Comparison of ENCODE assay signal across 9 cellular contexts in the genomic region with DNA sequence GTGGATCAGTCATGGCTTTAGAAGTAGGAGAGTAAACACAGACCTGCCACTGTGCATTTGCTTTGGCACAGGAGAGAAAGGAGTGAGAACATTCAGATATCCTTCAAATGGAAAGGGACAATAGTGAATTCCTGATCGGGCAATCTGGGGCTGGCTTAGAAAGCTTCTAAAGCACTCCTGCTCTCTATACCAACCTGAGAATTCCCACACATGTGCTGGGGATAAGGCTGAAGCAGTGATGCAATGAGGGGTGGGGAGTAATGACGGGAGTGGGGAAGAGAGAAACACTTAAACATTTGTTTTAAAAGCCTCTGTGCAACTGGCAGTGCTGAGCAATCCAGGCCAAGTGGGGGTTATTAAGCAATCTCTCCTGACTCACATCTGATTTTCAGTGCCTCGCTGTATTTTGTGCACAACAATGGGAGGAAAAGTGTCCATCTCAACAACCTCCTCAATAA.
DNase-seq lines count a peak whose midpoint lies in the region; ATAC-seq, FAIRE-seq and TF ChIP-seq lines count a peak whose summit lies in the region.
"Had no signal": no experiment of that assay in that cellular context is flagged by ENCODE, and none has a peak within 500 bp of the region (broad histone marks: within the 10 kb centered on the region; RNA-seq: fewer than 3 reads in every experiment).

No MANE protein-coding gene starts in this region.

- H3K4me2 ChIP-seq in keratinocyte (ENCODE audit: control insufficient read depth, extremely low read depth, insufficient read depth, low read depth, low read length), result peak overlapping the region; percentile 59

- H3K9me3 Mint-ChIP-seq in MCF 10A (ENCODE audit: unreplicated experiment), result no peaks in the 10 kb centered on the region

- TF ChIP-seq CTCF in MCF 10A (IDR thresholded peaks at IDR 0.05; ENCODE audit: unreplicated experiment) (no peak), breast epithelium (IDR thresholded peaks at IDR 0.05) (no peak), astrocyte of the spinal cord (IDR thresholded peaks at IDR 0.05; ENCODE audit: low read depth, low read length) (no peak), keratinocyte (optimal IDR thresholded peaks at IDR 0.05 in 1 of 3, IDR thresholded peaks at IDR 0.05 in 1 of 3, conservative IDR thresholded peaks at IDR 0.05 in 1 of 3; ENCODE audit: extremely low read depth in 1 of 3, insufficient read depth in 2 of 3, low read length in 3 of 3) (no peak), upper lobe of right lung (IDR thresholded peaks at IDR 0.05) (no peak)

- POLR2A ChIA-PET in MCF 10A (lab: Yijun Ruan, JAX), result interaction anchor here (0.5 to 7.5 kb wide), 13 partner anchors 8 to 363 kb away, joined by 3 to 212 read pairs (median 3); a partner anchor contains a TSS

- H4K20me1 ChIP-seq in keratinocyte (ENCODE audit: control insufficient read depth, extremely low read depth, insufficient read depth, low read length), result no peaks in the 10 kb centered on the region

- H2AFZ ChIP-seq in keratinocyte (ENCODE audit: control insufficient read depth, low read length), result no peak overlapping the region

- peak overlapping the region; percentile 91 for H3K27ac Mint-ChIP-seq in MCF 10A (ENCODE audit: low read depth, unreplicated experiment)

- in situ Hi-C loops in astrocyte of the spinal cord (cut with HindIII; ENCODE audit: low sequenced_read_pairs), result no loop called here

- peaks cover 19% of the 10 kb centered on the region for H3K4me1 Mint-ChIP-seq in MCF 10A (ENCODE audit: insufficient read depth, unreplicated experiment)

- H3K9me3 ChIP-seq in breast epithelium (no peaks in the 10 kb centered on the region), keratinocyte (ENCODE audit: control insufficient read depth, low read depth, low read length) (no peaks in the 10 kb centered on the region), upper lobe of right lung (no peaks in the 10 kb centered on the region)
- H3K9me3 ChIP-seq: BE2C had no signal

- CTCF ChIA-PET in MCF 10A (lab: Yijun Ruan, JAX), result interaction anchor here (0.6 to 6.9 kb wide), 8 partner anchors 9 to 328 kb away, joined by 3 to 177 read pairs (median 31); no protein-coding TSS in a partner anchor

- H3K4me3 ChIP-seq in breast epithelium (no peak overlapping the region), astrocyte of the spinal cord (ENCODE audit: low read depth, low read length) (no peak overlapping the region), keratinocyte (ENCODE audit: control insufficient read depth in 2 of 3, extremely low read depth in 1 of 3, insufficient read depth in 2 of 3, low read depth in 1 of 3, low read length in 3 of 3) (no peak overlapping the region), upper lobe of right lung (no peak overlapping the region)

- H3K36me3 Mint-ChIP-seq in MCF 10A (ENCODE audit: insufficient read depth, unreplicated experiment), result peaks cover 33% of the 10 kb centered on the region

- peak; percentile 46 for FAIRE-seq in keratinocyte (lab: Jason Lieb, UNC)

- ATAC-seq in upper lobe of right lung (peak; percentile 83), HG02973 (IDR thresholded peaks at IDR 0.05; ENCODE audit: unreplicated experiment) (no peak)

- intact Hi-C loops in MCF 10A (cut with micrococcal nuclease), result loop anchor here (2.0 to 5.0 kb wide), 2 partner anchors 108 to 256 kb away; a partner anchor contains a TSS
- intact Hi-C loops in breast epithelium (cut with DNase I; ENCODE audit: low total_unique reads), result loop anchor here (10.0 kb wide), 1 partner anchor 116 kb away; no protein-coding TSS in a partner anchor
- intact Hi-C loops in upper lobe of right lung (cut with DNase I), result no loop called here

- no peaks in the 10 kb centered on the region for H3K27me3 ChIP-seq in breast epithelium
- no peaks in the 10 kb centered on the region for H3K27me3 ChIP-seq in keratinocyte (ENCODE audit: control insufficient read depth, extremely low read depth, insufficient read depth, low read length)
- H3K27me3 ChIP-seq in upper lobe of right lung, result no peaks in the 10 kb centered on the region
- H3K27me3 ChIP-seq: BE2C had no signal

- DNase-seq in MCF 10A (ENCODE audit: unreplicated experiment) (peak; percentile 96), breast epithelium (ENCODE audit: low spot score in 2 of 2) (no peak), astrocyte of the spinal cord (ENCODE audit: low read depth, low spot score) (peak; percentile 91), keratinocyte (ENCODE audit: low read depth, low spot score) (peak; percentile 36), upper lobe of right lung (no peak), activated T-cell treated with anti-CD3 and anti-CD28 coated beads for 4 hours (no peak), DMS 273 (lab: John Stamatoyannopoulos, UW; ENCODE audit: unreplicated experiment) (no peak)
- DNase-seq: BE2C had no signal

- H3K9me1 ChIP-seq in keratinocyte (ENCODE audit: control insufficient read depth, extremely low read depth, insufficient read depth, low read length), result peaks cover 2% of the 10 kb centered on the region

- H3K4me1 ChIP-seq in breast epithelium, result peaks cover 12 to 20% of the 10 kb centered on the region in 2 donors
- H3K4me1 ChIP-seq in keratinocyte (ENCODE audit: control insufficient read depth, extremely low read depth, insufficient read depth, low read length), result peaks cover 26% of the 10 kb centered on the region
- H3K4me1 ChIP-seq in upper lobe of right lung, result peaks cover 41% of the 10 kb centered on the region
- H3K4me1 ChIP-seq: BE2C had no signal

- H3K27ac ChIP-seq in breast epithelium, result peak overlapping the region in 1 of 2 donors; percentile 74
- peak overlapping the region; percentile 95 for H3K27ac ChIP-seq in keratinocyte (ENCODE audit: control insufficient read depth, insufficient read depth, low read length)
- H3K27ac ChIP-seq in upper lobe of right lung, result peak overlapping the region; percentile 33

- dilution Hi-C loops in keratinocyte (cut with MboI; ENCODE audit: extremely low pct_ligation_motif_present, low sequenced_read_pairs), result no loop called here

- H3K4me3 Mint-ChIP-seq in MCF 10A (ENCODE audit: unreplicated experiment), result peak overlapping the region; percentile 41

- H3K36me3 ChIP-seq in breast epithelium (no peaks in the 10 kb centered on the region), keratinocyte (ENCODE audit: control insufficient read depth in 2 of 2, extremely low read depth in 1 of 2, insufficient read depth in 2 of 2, low read length in 2 of 2) (peaks cover 13 to 32% of the 10 kb centered on the region in 2 experiments), upper lobe of right lung (peaks cover 76% of the 10 kb centered on the region)

- peak overlapping the region; percentile 77 for H3K9ac ChIP-seq in keratinocyte (ENCODE audit: control insufficient read depth, extremely low read depth, insufficient read depth, low read length)

- H3K79me2 ChIP-seq in keratinocyte (ENCODE audit: control insufficient read depth, insufficient read depth, low read length), result no peaks in the 10 kb centered on the region

- no TSS peak for BruUV-seq in MCF 10A (replicated peaks; lab: Mats Ljungman, UMichigan)

- no peaks in the 10 kb centered on the region for H3K27me3 Mint-ChIP-seq in MCF 10A (ENCODE audit: insufficient read depth, unreplicated experiment)

- no peak for TF ChIP-seq POLR2A in breast epithelium (IDR thresholded peaks at IDR 0.05)

Comparison
In these comparisons a context has a peak if more than half of its experiments do, and no peak if none do; other contexts are left out.
1. DNase-seq: peak in MCF 10A (single experiment), astrocyte of the spinal cord (single experiment) and keratinocyte (single experiment); none in breast epithelium (0 of 2), upper lobe of right lung (single experiment), activated T-cell treated with anti-CD3 and anti-CD28 coated beads for 4 hours (single experiment) and DMS 273 (single experiment).